Comparison of ENCODE assay signal across 9 cellular contexts in genomic region chr9:134365791-134366222, GRCh38. TPM values are rescaled to one million over a fixed set of nuclear protein-coding genes. Genes with fewer than 3 reads are reported as not detected.
DNase-seq lines count a peak whose midpoint lies in the region; ATAC-seq and TF ChIP-seq lines count a peak whose summit lies in the region.
"Had no signal": no experiment of that assay in that cellular context is flagged by ENCODE, and none has a peak within 500 bp of the region (broad histone marks: within the 10 kb centered on the region; RNA-seq: fewer than 3 reads in every experiment).

No MANE protein-coding gene starts in this region.

- no peaks in the 10 kb centered on the region for H3K36me3 ChIP-seq in MM.1S (replicated peaks; ENCODE audit: insufficient read depth, low read length)

- H3K27ac Mint-ChIP-seq in chondrocyte (ENCODE audit: unreplicated experiment) (peak overlapping the region; percentile 89), mesothelial cell of epicardium (peak overlapping the region; percentile 85)

- no peak overlapping the region for H3K4me3 ChIP-seq in MM.1S (ENCODE audit: low read length)

- no peak; the same call in 1 of the 2 replicates for TF ChIP-seq CTCF in AG09319 (IDR thresholded peaks at IDR 0.05; ENCODE audit: low read depth, low read length)
- TF ChIP-seq CTCF in chondrocyte (IDR thresholded peaks at IDR 0.05) = peak; percentile 41
- no peak for TF ChIP-seq CTCF in mesothelial cell of epicardium (IDR thresholded peaks at IDR 0.05; ENCODE audit: unreplicated experiment)
- TF ChIP-seq CTCF in MM.1S (IDR thresholded peaks at IDR 0.05; ENCODE audit: low read length) = no peak

- no peaks in the 10 kb centered on the region for H4K20me1 ChIP-seq in MM.1S (ENCODE audit: insufficient read depth, low read length)

- H3K9me3 Mint-ChIP-seq in chondrocyte (ENCODE audit: low read depth) (no peaks in the 10 kb centered on the region), mesothelial cell of epicardium (no peaks in the 10 kb centered on the region)

- H3K4me1 Mint-ChIP-seq in chondrocyte (ENCODE audit: low read depth) = peaks cover 25% of the 10 kb centered on the region
- H3K4me1 Mint-ChIP-seq in mesothelial cell of epicardium = peaks cover 42% of the 10 kb centered on the region

- no peaks in the 10 kb centered on the region for H3K27me3 ChIP-seq in MM.1S (replicated peaks; ENCODE audit: insufficient read depth, low read length)

- no peaks in the 10 kb centered on the region for H3K9me2 ChIP-seq in MM.1S (replicated peaks; ENCODE audit: insufficient read depth, low read length)

- H3K9me3 ChIP-seq in MM.1S (replicated peaks; ENCODE audit: insufficient read depth, low read length) = no peaks in the 10 kb centered on the region

- H3F3A ChIP-seq in MM.1S (ENCODE audit: insufficient read depth, low read length) = no peaks in the 10 kb centered on the region

- no peaks in the 10 kb centered on the region for H3K4me1 ChIP-seq in MM.1S (ENCODE audit: low read length)

- no peaks in the 10 kb centered on the region for H3K79me2 ChIP-seq in MM.1S (ENCODE audit: low read length)

- H3K9ac ChIP-seq in MM.1S (ENCODE audit: low read length) = no peak overlapping the region

- H3K27ac ChIP-seq in MM.1S (ENCODE audit: low read length) = no peak overlapping the region

- DNase-seq in AG09319 (ENCODE audit: extremely low read depth, low read depth) = peak; percentile 34
- DNase-seq in NCI-H1105 (lab: John Stamatoyannopoulos, UW) = peak; percentile 74
- no peak for DNase-seq in chondrocyte (ENCODE audit: low spot score)
- DNase-seq in mesothelial cell of epicardium (ENCODE audit: low spot score in 2 of 2, unreplicated experiment in 2 of 2) = no peak
- no peak for DNase-seq in MM.1S
- DNase-seq in NCI-H146 treated with DMSO at 0.1 percent for 48 hours (lab: John Stamatoyannopoulos, UW; ENCODE audit: unreplicated experiment) = no peak
- no peak for DNase-seq in activated CD4-positive, CD25-positive, alpha-beta regulatory T cell (lab: John Stamatoyannopoulos, UW)
- DNase-seq: Kasumi-1 had no signal

- no peak for ATAC-seq in GM19455 (IDR thresholded peaks at IDR 0.05; ENCODE audit: unreplicated experiment)

- no peak overlapping the region for H3K4me2 ChIP-seq in MM.1S (ENCODE audit: low read depth, low read length)

- H3K4me3 Mint-ChIP-seq in chondrocyte (ENCODE audit: unreplicated experiment) (no peak overlapping the region), mesothelial cell of epicardium (no peak overlapping the region)

- no peaks in the 10 kb centered on the region for H3K27me3 Mint-ChIP-seq in chondrocyte (ENCODE audit: low read depth)
- H3K27me3 Mint-ChIP-seq in mesothelial cell of epicardium (ENCODE audit: low read depth) = no peaks in the 10 kb centered on the region

- no peak overlapping the region for H2AFZ ChIP-seq in MM.1S (ENCODE audit: low read length)

- no peaks in the 10 kb centered on the region for H3K36me3 Mint-ChIP-seq in chondrocyte (ENCODE audit: low read depth)
- H3K36me3 Mint-ChIP-seq in mesothelial cell of epicardium = no peaks in the 10 kb centered on the region

RNA-seq across cellular contexts. Expression of gene RXRA, which starts 39.6 kb away (rescaled TPM):
- 27.3 to 28.2 TPM (median 27.9 TPM) in 3 replicates for total RNA-seq in chondrocyte
- total RNA-seq in mesothelial cell of epicardium = 43.7 to 46.0 TPM (median 45.0 TPM) in 3 replicates

Comparison
In these comparisons a context has a peak if more than half of its experiments do, and no peak if none do; other contexts are left out.
1. DNase-seq: peak in AG09319 (single experiment) and NCI-H1105 (single experiment); none in chondrocyte (single experiment), mesothelial cell of epicardium (0 of 2), MM.1S (single experiment), NCI-H146 treated with DMSO at 0.1 percent for 48 hours (single experiment) and activated CD4-positive, CD25-positive, alpha-beta regulatory T cell (0 of 4).